ENCODE assay signal across 18 cellular contexts in the genomic region with DNA sequence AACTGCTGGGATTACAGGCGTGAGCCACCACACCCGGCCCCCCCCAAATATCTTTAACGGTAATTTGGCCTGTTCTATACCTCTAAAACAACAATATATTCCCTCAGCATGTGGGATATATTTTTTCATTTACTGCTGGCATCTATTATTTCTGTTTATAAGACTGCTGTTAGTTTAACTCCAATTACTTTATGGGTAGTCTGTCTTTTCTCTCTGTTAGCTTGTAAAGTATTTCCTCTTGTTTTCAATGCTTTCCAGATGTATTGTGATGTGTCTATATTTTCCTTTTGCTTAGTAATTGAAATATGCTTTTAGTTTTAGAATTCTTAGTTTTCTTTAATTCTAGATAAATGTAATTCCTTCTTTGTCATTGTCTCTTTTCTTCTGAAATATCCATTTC.
"Had no signal": no experiment of that assay in that cellular context is flagged by ENCODE, and none has a peak within 500 bp of the region (broad histone marks: within the 10 kb centered on the region; RNA-seq: fewer than 3 reads in every experiment).

No MANE protein-coding gene starts in this region.

- H3K9ac ChIP-seq: parathyroid adenoma had no signal

- H3K4me3 ChIP-seq: colonic mucosa, lung, right lobe of liver, thoracic aorta, tibial nerve, upper lobe of left lung had no signal

- H3K27me3 ChIP-seq: colonic mucosa, neutrophil, right lobe of liver, tibial nerve, upper lobe of left lung had no signal

- H3K79me2 ChIP-seq: parathyroid adenoma had no signal

- H3K36me3 ChIP-seq: colonic mucosa, neutrophil, right lobe of liver, thoracic aorta, tibial nerve, upper lobe of left lung had no signal

- H3K27ac ChIP-seq: colonic mucosa, neutrophil, parathyroid adenoma, right lobe of liver, thoracic aorta, tibial nerve, upper lobe of left lung had no signal

- ATAC-seq: effector memory CD8-positive, alpha-beta T cell; left lobe of liver; natural killer cell; right lobe of liver; stimulated activated naive B cell treated with anti-CD40 and anti-IgM and Interleukin-4, amounts not matched to agents 10 μg/mL and 1 μg/mL and 100 μg/mL, for 72 hours had no signal

- H2AFZ ChIP-seq: parathyroid adenoma had no signal

- H3K4me1 ChIP-seq: colonic mucosa, parathyroid adenoma, right lobe of liver, tibial nerve, upper lobe of left lung had no signal

- H3K9me3 ChIP-seq: colonic mucosa, neutrophil, right lobe of liver, thoracic aorta, upper lobe of left lung had no signal

- DNase-seq: colonic mucosa; dermis blood vessel endothelial cell; effector memory CD8-positive, alpha-beta T cell; foreskin melanocyte; head of caudate nucleus; natural killer cell; right lobe of liver; small intestine; stimulated activated CD4-positive, alpha-beta T cell treated with anti-CD3 and anti-CD28 coated beads, Interleukin-15, amount 100 ng/mL, for 24 hours; stimulated activated CD4-positive, alpha-beta T cell treated with anti-CD3 and anti-CD28 coated beads, Interleukin-2, amount 100 ng/mL, for 48 hours; stimulated activated naive B cell treated with anti-CD40 and anti-IgM and Interleukin-4, amounts not matched to agents 10 μg/mL and 1 μg/mL and 100 μg/mL, for 72 hours; upper lobe of left lung had no signal
